ENCODE assay signal across 4 cellular contexts in the genomic region with DNA sequence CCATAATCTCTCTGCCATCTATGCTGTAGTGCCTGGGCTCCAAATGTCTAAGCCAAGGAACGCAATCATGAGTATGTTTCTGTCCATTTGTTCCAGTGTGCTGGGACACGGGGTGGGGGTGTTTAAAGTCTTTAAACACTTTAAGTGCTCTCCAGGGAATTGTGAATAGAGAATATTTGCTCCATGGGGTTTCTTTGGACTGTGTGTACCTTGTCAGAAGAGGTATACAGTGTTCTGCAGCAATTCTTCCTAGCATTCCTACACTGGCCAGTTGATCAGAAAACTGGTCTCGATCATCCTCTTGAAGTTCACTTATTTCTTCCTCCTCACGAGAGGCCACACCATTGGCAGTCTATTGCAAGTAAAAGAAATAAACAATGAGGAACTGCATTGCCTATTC.
"Had no signal": no experiment of that assay in that cellular context is flagged by ENCODE, and none has a peak within 500 bp of the region (broad histone marks: within the 10 kb centered on the region; RNA-seq: fewer than 3 reads in every experiment).

No MANE protein-coding gene starts in this region.

- DNase-seq: H9, HCEC 1CT had no signal

- H3K4me3 ChIP-seq: GM23338 had no signal

- ATAC-seq: GM23338, HepG2 had no signal
